In genomic region chr3:184338538-184338945, GRCh38 we compare ENCODE assay signal across 8 cellular contexts. TPM values are rescaled to one million over a fixed set of nuclear protein-coding genes. Genes with fewer than 3 reads are reported as not detected.
DNase-seq lines count a peak whose midpoint lies in the region; ATAC-seq and TF ChIP-seq lines count a peak whose summit lies in the region.

No MANE protein-coding gene starts in this region.

- no peak for TF ChIP-seq POLR2A in upper lobe of left lung (IDR thresholded peaks at IDR 0.05)

- H3K27ac ChIP-seq in upper lobe of left lung, result peak overlapping the region; percentile 38 to 97 (median 94)

- peak overlapping the region in 3 of 4 donors; percentile 1 to 22 (median 11) for H3K4me3 ChIP-seq in upper lobe of left lung

- ATAC-seq in upper lobe of left lung (ENCODE audit: low FRiP score in 2 of 2), result peak in 1 of 2 donors; percentile 36
- no peak for ATAC-seq in HG03280 (IDR thresholded peaks at IDR 0.05; ENCODE audit: unreplicated experiment)
- no peak for ATAC-seq in GM21447 (IDR thresholded peaks at IDR 0.05; ENCODE audit: unreplicated experiment)
- no peak for ATAC-seq in HG03457 (IDR thresholded peaks at IDR 0.05; ENCODE audit: unreplicated experiment)

- 51 to 76% methylated on average over 5 to 31 of the region's 37 CpGs for WGBS in upper lobe of left lung, 2 donors

- peaks cover 33 to 52% (median 39%) of the 10 kb centered on the region in 4 donors for H3K4me1 ChIP-seq in upper lobe of left lung

- TF ChIP-seq CTCF in upper lobe of left lung (IDR thresholded peaks at IDR 0.05), result peak in 3 of 6 experiments; percentile 8 to 34 (median 20)

- no peak for TF ChIP-seq EP300 in upper lobe of left lung (IDR thresholded peaks at IDR 0.05)

- peaks cover 6 to 40% (median 24%) of the 10 kb centered on the region in 4 donors for H3K36me3 ChIP-seq in upper lobe of left lung

- no peaks in the 10 kb centered on the region for H3K9me3 ChIP-seq in upper lobe of left lung

- no peaks in the 10 kb centered on the region for H3K27me3 ChIP-seq in upper lobe of left lung

- DNase-seq in DMS153 (lab: John Stamatoyannopoulos, UW) (peak; percentile 91), NCI-H510A treated with DMSO at 0.1 percent for 48 hours (lab: John Stamatoyannopoulos, UW) (peak; percentile 85), lung microvascular endothelial cell (ENCODE audit: low read depth in 2 of 2) (peak; percentile 90 to 94), upper lobe of left lung (peak in 1 of 2 donors; percentile 91)
- peak; percentile 16 for DNase-seq in effector CD8-positive, alpha-beta T cell (lab: John Stamatoyannopoulos, UW)

RNA-seq across cellular contexts. Expression of gene FAM131A, which starts 1.1 kb away (rescaled TPM):
- total RNA-seq in lung microvascular endothelial cell (19.0 and 39.9 TPM in 2 replicates), upper lobe of left lung (10 to 100 TPM; 14.8 to 52.7 (median 25.2) TPM)

RNA-seq across cellular contexts. Expression of gene CLCN2, which starts 22.9 kb away (rescaled TPM):
- total RNA-seq in lung microvascular endothelial cell (1.5 and 1.8 TPM in 2 replicates), upper lobe of left lung (10 to 100 TPM in 1 of 6 donors, 1 to 10 TPM in 5; 3.0 to 14.7 (median 5.3) TPM)

RNA-seq across cellular contexts. Expression of gene POLR2H, which starts 23.0 kb away (rescaled TPM):
- 65.8 and 97.8 TPM in 2 replicates for total RNA-seq in lung microvascular endothelial cell
- 100 to 1,000 TPM in 1 of 6 donors, 10 to 100 TPM in 5; 41.4 to 235 (median 66.2) TPM for total RNA-seq in upper lobe of left lung

RNA-seq across cellular contexts. Expression of gene EIF4G1, which starts 24.1 kb away (rescaled TPM):
- total RNA-seq in lung microvascular endothelial cell (200 and 237 TPM in 2 replicates), upper lobe of left lung (100 to 1,000 TPM; 278 to 408 (median 326) TPM)

RNA-seq across cellular contexts. Expression of gene THPO, which starts 39.5 kb away (rescaled TPM):
- total RNA-seq in lung microvascular endothelial cell (not detected in 2 replicates), upper lobe of left lung (under 1 TPM in 2 of 6 donors, not detected in 4; 0.14 to 0.84 TPM)
